In genomic region chr18:31648966-31649429, GRCh38 we compare ENCODE assay signal across 8 cellular contexts. TPM values are rescaled to one million over a fixed set of nuclear protein-coding genes. Genes with fewer than 3 reads are reported as not detected.
DNase-seq lines count a peak whose midpoint lies in the region; ATAC-seq and TF ChIP-seq lines count a peak whose summit lies in the region.
"Had no signal": no experiment of that assay in that cellular context is flagged by ENCODE, and none has a peak within 500 bp of the region (broad histone marks: within the 10 kb centered on the region; RNA-seq: fewer than 3 reads in every experiment).

No MANE protein-coding gene starts in this region.

- peaks cover 17% of the 10 kb centered on the region for H3K36me3 Mint-ChIP-seq in mesothelial cell of epicardium

- H3K4me3 Mint-ChIP-seq in mesothelial cell of epicardium = no peak overlapping the region

- no peaks in the 10 kb centered on the region for H3K27me3 Mint-ChIP-seq in mesothelial cell of epicardium (ENCODE audit: low read depth)

- no peak for TF ChIP-seq CTCF in RWPE1 (conservative IDR thresholded peaks at IDR 0.05; ENCODE audit: low read depth)
- TF ChIP-seq CTCF in mesothelial cell of epicardium (IDR thresholded peaks at IDR 0.05; ENCODE audit: unreplicated experiment) = no peak

- H3K27ac ChIP-seq in RWPE1 = no peak overlapping the region

- ATAC-seq in GM19035 (IDR thresholded peaks at IDR 0.05; ENCODE audit: unreplicated experiment) (peak; percentile 75), HG02884 (IDR thresholded peaks at IDR 0.05; ENCODE audit: unreplicated experiment) (peak; percentile 65)

- H3K27ac Mint-ChIP-seq in mesothelial cell of epicardium = peak overlapping the region; percentile 94

- CTCF ChIA-PET in RWPE1 (lab: Yijun Ruan, JAX) = no interaction called here

- no peaks in the 10 kb centered on the region for H3K9me3 Mint-ChIP-seq in mesothelial cell of epicardium

- peaks cover 59% of the 10 kb centered on the region for H3K4me1 Mint-ChIP-seq in mesothelial cell of epicardium

- peak; percentile 41 for DNase-seq in RWPE1 (ENCODE audit: low spot score)
- DNase-seq in mesothelial cell of epicardium (ENCODE audit: low spot score in 2 of 2, unreplicated experiment in 2 of 2) = no peak
- DNase-seq in ecto neural progenitor cell (ENCODE audit: low spot score) = no peak
- no peak for DNase-seq in NCI-H345 treated with DMSO at 0.1 percent for 48 hours (lab: John Stamatoyannopoulos, UW; ENCODE audit: unreplicated experiment)
- DNase-seq in NCI-H1092 treated with DMSO at 0.1 percent for 48 hours (lab: John Stamatoyannopoulos, UW) = no peak

- POLR2A ChIA-PET in RWPE1 (lab: Yijun Ruan, JAX; ENCODE audit: low non-redundant PET) = no interaction called here

RNA-seq across cellular contexts. Expression of gene B4GALT6, which starts 35.4 kb away (rescaled TPM):
- 42.0 to 49.9 TPM (median 46.3 TPM) in 3 replicates for total RNA-seq in mesothelial cell of epicardium

RNA-seq across cellular contexts. Expression of gene TTR, which starts 57.3 kb away (rescaled TPM):
- 2.2 TPM in 1 of 3 replicates, not detected in the others for total RNA-seq in mesothelial cell of epicardium
- total RNA-seq: urinary bladder had no signal
